Comparison of ENCODE assay signal across 14 cellular contexts in genomic region chr13:81738364-81738763, GRCh38.
"Had no signal": no experiment of that assay in that cellular context is flagged by ENCODE, and none has a peak within 500 bp of the region (broad histone marks: within the 10 kb centered on the region; RNA-seq: fewer than 3 reads in every experiment).

No MANE protein-coding gene starts in this region.

- H3K27me3 Mint-ChIP-seq: activated naive CD4-positive, alpha-beta T cell treated with anti-CD3 and anti-CD28 coated beads, Interleukin-2, amount 50 U/mL, for 24 hours; stimulated activated naive B cell treated with anti-CD40 and anti-IgM and Interleukin-4, amounts not matched to agents 10 μg/mL and 1 μg/mL and 100 μg/mL, for 72 hours had no signal

- H3K27ac Mint-ChIP-seq: activated naive CD4-positive, alpha-beta T cell treated with anti-CD3 and anti-CD28 coated beads, Interleukin-2, amount 50 U/mL, for 24 hours; natural killer cell; stimulated activated naive B cell treated with anti-CD40 and anti-IgM and Interleukin-4, amounts not matched to agents 10 μg/mL and 1 μg/mL and 100 μg/mL, for 72 hours had no signal

- H3K4me3 ChIP-seq: lower lobe of right lung, prostate gland, spleen, tibial nerve had no signal

- H3K9me3 ChIP-seq: lower lobe of right lung, prostate gland, tibial nerve had no signal

- H3K27me3 ChIP-seq: brain microvascular endothelial cell, spleen, tibial nerve had no signal

- H3K36me3 ChIP-seq: brain microvascular endothelial cell, lower lobe of right lung, prostate gland, spleen, tibial nerve had no signal

- H3K4me3 Mint-ChIP-seq: activated naive CD4-positive, alpha-beta T cell treated with anti-CD3 and anti-CD28 coated beads, Interleukin-2, amount 50 U/mL, for 24 hours; natural killer cell; stimulated activated naive B cell treated with anti-CD40 and anti-IgM and Interleukin-4, amounts not matched to agents 10 μg/mL and 1 μg/mL and 100 μg/mL, for 72 hours had no signal

- ATAC-seq: lower lobe of right lung; natural killer cell; sciatic nerve; SK-N-SH treated with all-trans-retinoic acid at 6 μM for 48 hours; stimulated activated naive B cell treated with anti-CD40 and anti-IgM and Interleukin-4, amounts not matched to agents 10 μg/mL and 1 μg/mL and 100 μg/mL, for 72 hours had no signal

- H3K4me1 ChIP-seq: lower lobe of right lung, prostate gland, spleen, tibial nerve had no signal

- H3K4me1 Mint-ChIP-seq: activated naive CD4-positive, alpha-beta T cell treated with anti-CD3 and anti-CD28 coated beads, Interleukin-2, amount 50 U/mL, for 24 hours; natural killer cell; stimulated activated naive B cell treated with anti-CD40 and anti-IgM and Interleukin-4, amounts not matched to agents 10 μg/mL and 1 μg/mL and 100 μg/mL, for 72 hours had no signal

- DNase-seq: activated effector memory CD4-positive, alpha-beta T cell treated with Interleukin-2 at 50 U/mL for 16 hours; amygdala; brain microvascular endothelial cell; foreskin melanocyte; lower lobe of right lung; natural killer cell; spleen; stimulated activated CD4-positive, alpha-beta T cell treated with anti-CD3 and anti-CD28 coated beads, Interleukin-1b, Interleukin-23, amount 100 ng/mL, for 48 hours; stimulated activated naive B cell treated with anti-CD40 and anti-IgM and Interleukin-4, amounts not matched to agents 10 μg/mL and 1 μg/mL and 100 μg/mL, for 72 hours had no signal

- H3K36me3 Mint-ChIP-seq: activated naive CD4-positive, alpha-beta T cell treated with anti-CD3 and anti-CD28 coated beads, Interleukin-2, amount 50 U/mL, for 24 hours; natural killer cell; stimulated activated naive B cell treated with anti-CD40 and anti-IgM and Interleukin-4, amounts not matched to agents 10 μg/mL and 1 μg/mL and 100 μg/mL, for 72 hours had no signal

- H3K27ac ChIP-seq: brain microvascular endothelial cell, lower lobe of right lung, prostate gland, spleen, tibial nerve had no signal
